1 cellular context compared by ENCODE assay signal in the genomic region with DNA sequence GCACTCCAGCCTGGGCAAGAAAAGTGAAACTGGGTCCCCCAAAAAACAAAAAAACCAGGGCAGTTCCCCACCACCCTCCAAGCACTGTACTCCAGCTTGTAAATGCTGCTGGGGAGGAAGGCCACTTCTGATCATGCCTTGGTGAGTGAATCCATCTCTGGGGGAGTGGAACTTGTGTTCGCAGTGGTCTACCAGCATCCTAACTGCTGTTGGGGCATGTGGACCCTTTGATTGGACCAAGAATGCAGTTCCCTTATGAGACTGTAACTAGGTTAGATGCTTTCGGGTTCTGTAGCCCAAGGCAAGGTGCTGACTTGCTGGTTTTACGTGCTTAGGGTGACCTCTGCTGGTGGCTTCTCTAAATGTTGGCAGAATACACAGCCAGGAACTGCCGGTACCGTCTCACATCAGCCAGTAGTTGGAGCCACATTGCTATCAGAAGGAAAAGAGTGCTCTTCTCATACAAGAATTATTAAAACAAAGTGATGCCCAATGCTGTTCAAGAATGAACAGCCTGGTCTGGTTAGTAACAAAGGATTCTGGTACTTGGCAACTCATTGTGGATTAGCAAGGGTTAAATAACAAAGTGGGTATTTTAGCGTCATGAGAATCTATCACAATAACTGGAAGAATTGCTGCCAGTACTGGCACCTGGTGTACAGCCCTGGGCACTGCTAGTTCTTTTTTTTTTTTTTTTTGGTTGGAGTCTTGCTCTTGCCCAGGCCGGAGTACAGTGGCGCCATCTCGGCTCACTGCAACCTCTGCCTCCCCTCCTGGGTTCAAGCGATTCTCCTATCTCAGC.
TF ChIP-seq lines count a peak whose summit lies in the region.

No MANE protein-coding gene starts in this region.

TF ChIP-seq in liver, 16 proteins besides CTCF, POLR2A, EP300 and RAD21 (continued from another document):
- TF ChIP-seq JUND (IDR thresholded peaks at IDR 0.05): no peak
- no peak for TF ChIP-seq FOXA2 (IDR thresholded peaks at IDR 0.05)
- peak in 1 of 2 donors; percentile 65 for TF ChIP-seq GABPA (IDR thresholded peaks at IDR 0.05 in 1 of 2, conservative IDR thresholded peaks at IDR 0.05 in 1 of 2)
TF ChIP-seq in liver: peak in this region for 3.
